21 cellular contexts compared by ENCODE assay signal in genomic region chr4:61428950-61429349, GRCh38.
DNase-seq lines count a peak whose midpoint lies in the region; ATAC-seq, FAIRE-seq and TF ChIP-seq lines count a peak whose summit lies in the region.
"Had no signal": no experiment of that assay in that cellular context is flagged by ENCODE, and none has a peak within 500 bp of the region (broad histone marks: within the 10 kb centered on the region; RNA-seq: fewer than 3 reads in every experiment).

No MANE protein-coding gene starts in this region.

- in situ Hi-C loops in HepG2 (cut with HindIII; ENCODE audit: extremely low pct_ligation_motif_present, low pct_unique_long_range_greater_than_20kb), result no loop called here

- no TSS peak for BruUV-seq in HepG2 (replicated peaks; lab: Mats Ljungman, UMichigan)

- H4K20me1 ChIP-seq in HepG2 (ENCODE audit: insufficient read depth, low read length), result no peaks in the 10 kb centered on the region

- DNase-seq in HepG2 (ENCODE audit: low spot score) (no peak), right lobe of liver (no peak), NCI-H748 (lab: John Stamatoyannopoulos, UW; ENCODE audit: unreplicated experiment) (peak; percentile 69), globus pallidus (ENCODE audit: low spot score) (peak; percentile 55), NCI-H2029 treated with DMSO at 0.1 percent for 48 hours (lab: John Stamatoyannopoulos, UW) (no peak), cerebellar nuclear complex (lab: John Stamatoyannopoulos, UW) (no peak)
- DNase-seq: CD8-positive, alpha-beta memory T cell; DMS79 treated with DMSO at 0.1 percent for 48 hours; GM23248; H9; HFFc6; MV-4-11; NCI-H1105 treated with DMSO at 0.1 percent for 48 hours; NCI-H1694 treated with DMSO at 0.1 percent for 48 hours; NCI-H2227 treated with DMSO at 0.1 percent for 48 hours; NCI-H510A treated with DMSO at 0.1 percent for 48 hours had no signal

- H3K36me3 ChIP-seq in HepG2 (replicated peaks in 1 of 2; ENCODE audit: control insufficient read depth in 1 of 2, insufficient read depth in 2 of 2, low read length in 2 of 2) (no peaks in the 10 kb centered on the region), right lobe of liver (no peaks in the 10 kb centered on the region)

- no peak for FAIRE-seq in HepG2 (lab: Jason Lieb, UNC)
- FAIRE-seq: A204.1, GM12878 had no signal

- H3K4me1 ChIP-seq in HepG2 (ENCODE audit: insufficient read depth, low read length) (no peaks in the 10 kb centered on the region), right lobe of liver (no peaks in the 10 kb centered on the region)

- no peak overlapping the region for H3K9ac ChIP-seq in HepG2 (ENCODE audit: insufficient read depth, low read depth, low read length)
- H3K9ac ChIP-seq: GM23248 had no signal

- TF ChIP-seq POLR2A in HepG2 (IDR thresholded peaks at IDR 0.05; ENCODE audit: insufficient read depth in 1 of 2, low read depth in 2 of 2, low read length in 2 of 2), result no peak
- TF ChIP-seq POLR2A in right lobe of liver (IDR thresholded peaks at IDR 0.05), result no peak

- H3K27ac ChIP-seq in HepG2 (ENCODE audit: extremely low read length, insufficient read depth, low read length) (no peak overlapping the region), right lobe of liver (no peak overlapping the region)
- H3K27ac ChIP-seq: C4-2B, GM23248, HL-60 had no signal

- no peak overlapping the region for H3K4me3 ChIP-seq in HepG2 (replicated peaks in 1 of 3; ENCODE audit: insufficient read depth in 1 of 3, low read depth in 2 of 3, low read length in 3 of 3)
- no peak overlapping the region for H3K4me3 ChIP-seq in right lobe of liver
- H3K4me3 ChIP-seq: GM12878, GM23248 had no signal

- H3K27me3 ChIP-seq in HepG2 (ENCODE audit: control insufficient read depth in 1 of 2, insufficient read depth in 2 of 2, low read length in 2 of 2), result no peaks in the 10 kb centered on the region
- H3K27me3 ChIP-seq in right lobe of liver, result no peaks in the 10 kb centered on the region

- H3K79me2 ChIP-seq in HepG2 (ENCODE audit: insufficient read depth, low read length), result no peaks in the 10 kb centered on the region

- 0 out of 2 replicates have a peak, but pooled peaks cover 10% of the 10 kb centered on the region for H3K9me3 ChIP-seq in HepG2 (ENCODE audit: low read length)
- H3K9me3 ChIP-seq in right lobe of liver, result no peaks in the 10 kb centered on the region

- H2AFZ ChIP-seq in HepG2 (ENCODE audit: low read length), result no peak overlapping the region
- H2AFZ ChIP-seq: GM23248 had no signal

- TF ChIP-seq CTCF in HepG2 (CRISPR knock-in tag; IDR thresholded peaks at IDR 0.05) (no peak), right lobe of liver (IDR thresholded peaks at IDR 0.05) (no peak)

- TF ChIP-seq EP300 in HepG2 (IDR thresholded peaks at IDR 0.05; ENCODE audit: low read depth in 2 of 2, low read length in 2 of 2) (no peak), HepG2 (CRISPR knock-in tag; IDR thresholded peaks at IDR 0.05; ENCODE audit: borderline replicate concordance) (no peak)

- POLR2A ChIA-PET in HepG2 (lab: Yijun Ruan, JAX), result no interaction called here

- no peak for TF ChIP-seq RAD21 in HepG2 (CRISPR knock-in tag; IDR thresholded peaks at IDR 0.05)

- no peak overlapping the region for H3K4me2 ChIP-seq in HepG2 (ENCODE audit: low read depth, low read length)

- CTCF ChIA-PET in HepG2 (lab: Yijun Ruan, JAX; ENCODE audit: low intra/inter-chr PET ratio, low total read pairs), result no interaction called here

- ATAC-seq in HepG2, result no peak
- no peak for ATAC-seq in right lobe of liver
- ATAC-seq in HG03175 (IDR thresholded peaks at IDR 0.05; ENCODE audit: unreplicated experiment), result no peak
- ATAC-seq: GM12878 had no signal

- intact Hi-C loops in HepG2 (cut with micrococcal nuclease; ENCODE audit: unreplicated experiment) (loop anchor here (1.0 kb wide), 1 partner anchor 33 kb away; no protein-coding TSS in a partner anchor), right lobe of liver (cut with DNase I) (no loop called here)

TF ChIP-seq in HepG2, 621 proteins besides CTCF, POLR2A, EP300 and RAD21:
- TF ChIP-seq BCL6 (CRISPR knock-in tag; IDR thresholded peaks at IDR 0.05) (0 out of 2 replicates have a peak, but pooled peaks have one; percentile 14), ZNF256 (CRISPR knock-in tag; conservative IDR thresholded peaks at IDR 0.05) (no peak)

Comparison
In these comparisons a context has a peak if more than half of its experiments do, and no peak if none do; other contexts are left out.
1. DNase-seq: peak in NCI-H748 (single experiment) and globus pallidus (single experiment); none in HepG2 (single experiment), right lobe of liver (0 of 3), NCI-H2029 treated with DMSO at 0.1 percent for 48 hours (single experiment) and cerebellar nuclear complex (0 of 2).